10 cellular contexts compared by ENCODE assay signal in the genomic region with DNA sequence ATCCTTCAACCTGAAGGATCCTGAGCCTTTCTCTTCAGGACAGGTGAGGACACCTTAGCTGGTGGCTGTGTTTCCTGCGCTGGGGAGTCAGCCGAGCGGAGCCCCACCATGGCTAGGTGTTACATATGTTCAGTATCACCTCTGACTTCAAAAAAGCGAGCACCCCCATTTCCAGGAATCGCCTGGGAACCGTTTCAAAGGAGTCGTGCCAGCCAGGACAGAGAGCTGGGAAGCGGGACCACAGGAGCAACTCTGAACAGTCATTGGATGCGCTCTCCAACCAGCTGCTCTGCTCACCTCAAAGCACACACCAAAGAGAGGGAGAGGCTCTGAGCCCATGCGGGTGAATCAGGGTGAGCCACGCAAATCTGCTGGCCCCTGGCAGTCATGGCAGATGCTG. TPM values are rescaled to one million over a fixed set of nuclear protein-coding genes. Genes with fewer than 3 reads are reported as not detected.
"Had no signal": no experiment of that assay in that cellular context is flagged by ENCODE, and none has a peak within 500 bp of the region (broad histone marks: within the 10 kb centered on the region; RNA-seq: fewer than 3 reads in every experiment).

No MANE protein-coding gene starts in this region.

RNA-seq across cellular contexts. Expression of gene NPY4R, which starts 24.5 kb away (rescaled TPM):
- total RNA-seq: activated CD4-positive, alpha-beta T cell treated with anti-CD3 and anti-CD28 coated beads for 36 hours; activated CD4-positive, alpha-beta T cell treated with anti-CD3 and anti-CD28 coated beads, Interleukin-2, amount 10 ng/mL, durations not matched to agents 7 days and 5 days; activated CD8-positive, alpha-beta T cell treated with anti-CD3 and anti-CD28 coated beads, Interleukin-2, amount 10 ng/mL, durations not matched to agents 7 days and 5 days; activated naive CD8-positive, alpha-beta T cell treated with anti-CD3 and anti-CD28 coated beads for 36 hours; ascending aorta; RPMI7951; SK-MEL-5; T-cell; T-helper 17 cell; WTC11 had no signal
